In genomic region chr1:146409402-146409801, GRCh38 we compare ENCODE assay signal across 8 cellular contexts.
DNase-seq lines count a peak whose midpoint lies in the region; ATAC-seq and TF ChIP-seq lines count a peak whose summit lies in the region.
"Not testable (repeated sequence)": the region's sequence is repeated elsewhere in the genome, so short reads cannot be mapped to it uniquely, and the experiment has no call there.

No MANE protein-coding gene starts in this region.

- H3K4me3 Mint-ChIP-seq in activated naive CD4-positive, alpha-beta T cell treated with anti-CD3 and anti-CD28 coated beads, Interleukin-2, amount 10 ng/mL, durations not matched to agents 7 days and 5 days; stimulated activated naive CD8-positive, alpha-beta T cell treated with anti-CD3 and anti-CD28 coated beads, Interleukin-15, amount 100 ng/mL, for 72 hours: not testable (repeated sequence)
- peak overlapping the region; percentile 65 for H3K4me3 Mint-ChIP-seq in natural killer cell treated with Interleukin-12 subunit alpha and Interleukin-12 subunit beta and Interleukin-15 and Interleukin-18, amount 100 ng/mL, for 72 hours

- H3K27me3 Mint-ChIP-seq in activated naive CD4-positive, alpha-beta T cell treated with anti-CD3 and anti-CD28 coated beads, Interleukin-2, amount 10 ng/mL, durations not matched to agents 7 days and 5 days; natural killer cell treated with Interleukin-12 subunit alpha and Interleukin-12 subunit beta and Interleukin-15 and Interleukin-18, amount 100 ng/mL, for 72 hours; stimulated activated naive CD8-positive, alpha-beta T cell treated with anti-CD3 and anti-CD28 coated beads, Interleukin-15, amount 100 ng/mL, for 72 hours: not testable (repeated sequence)

- H3K9me3 ChIP-seq in OCI-LY3 (ENCODE audit: insufficient read depth, low read length) = not testable (repeated sequence)

- not testable (repeated sequence) for H3K36me3 Mint-ChIP-seq in activated naive CD4-positive, alpha-beta T cell treated with anti-CD3 and anti-CD28 coated beads, Interleukin-2, amount 10 ng/mL, durations not matched to agents 7 days and 5 days; natural killer cell treated with Interleukin-12 subunit alpha and Interleukin-12 subunit beta and Interleukin-15 and Interleukin-18, amount 100 ng/mL, for 72 hours

- H4K20me1 ChIP-seq in OCI-LY3 (ENCODE audit: insufficient read depth, low read length) = not testable (repeated sequence)

- H3K27ac ChIP-seq in OCI-LY3 (ENCODE audit: low read length) = peak overlapping the region; percentile 42; the same call in 1 of the 2 replicates
- peak overlapping the region in 42 of 59 donors; percentile 8 to 91 (median 82) for H3K27ac ChIP-seq in dorsolateral prefrontal cortex

- CTCF ChIA-PET in activated naive CD4-positive, alpha-beta T cell treated with anti-CD3 and anti-CD28 coated beads, Interleukin-2, amount 10 ng/mL, durations not matched to agents 7 days and 5 days (lab: Charles Lee) = not testable (repeated sequence)

- not testable (repeated sequence) for TF ChIP-seq CTCF in OCI-LY3 (IDR thresholded peaks at IDR 0.05; ENCODE audit: low read depth, low read length); dorsolateral prefrontal cortex (IDR thresholded peaks at IDR 0.05 in 54 of 56, conservative IDR thresholded peaks at IDR 0.05 in 2 of 56; ENCODE audit: low read depth in 1 of 56, partially characterized antibody in 56 of 56)

- H3K36me3 ChIP-seq in OCI-LY3 (replicated peaks; ENCODE audit: low read depth, low read length) = not testable (repeated sequence)

- H3K4me1 ChIP-seq in OCI-LY3 (ENCODE audit: low read length) = not testable (repeated sequence)

- not testable (repeated sequence) for H3K27me3 ChIP-seq in OCI-LY3 (ENCODE audit: low read depth, low read length); dorsolateral prefrontal cortex

- H3K9me3 Mint-ChIP-seq in activated naive CD4-positive, alpha-beta T cell treated with anti-CD3 and anti-CD28 coated beads, Interleukin-2, amount 10 ng/mL, durations not matched to agents 7 days and 5 days; natural killer cell treated with Interleukin-12 subunit alpha and Interleukin-12 subunit beta and Interleukin-15 and Interleukin-18, amount 100 ng/mL, for 72 hours; stimulated activated naive CD8-positive, alpha-beta T cell treated with anti-CD3 and anti-CD28 coated beads, Interleukin-15, amount 100 ng/mL, for 72 hours: not testable (repeated sequence)

- peak; percentile 88 for DNase-seq in DMS 273 (lab: John Stamatoyannopoulos, UW; ENCODE audit: unreplicated experiment)
- DNase-seq in activated naive CD4-positive, alpha-beta T cell treated with anti-CD3 and anti-CD28 coated beads, Interleukin-2, amount 10 ng/mL, durations not matched to agents 7 days and 5 days = peak; percentile 41
- DNase-seq in dorsolateral prefrontal cortex = peak in 8 of 10 donors; percentile 35 to 85 (median 72)
- peak in 31 of 51 donors; percentile 7 to 81 (median 37) for DNase-seq in hypothalamus (lab: John Stamatoyannopoulos, UW)
- DNase-seq in natural killer cell treated with Interleukin-12 subunit alpha and Interleukin-12 subunit beta and Interleukin-15 and Interleukin-18, amount 100 ng/mL, for 72 hours (ENCODE audit: low spot score); stimulated activated naive CD8-positive, alpha-beta T cell treated with anti-CD3 and anti-CD28 coated beads, Interleukin-15, amount 100 ng/mL, for 72 hours: not testable (repeated sequence)

- intact Hi-C loops in dorsolateral prefrontal cortex (cut with DNase I) = not testable (repeated sequence)

- peak overlapping the region; percentile 71 for H3K4me3 ChIP-seq in OCI-LY3 (ENCODE audit: low read length)
- H3K4me3 ChIP-seq in dorsolateral prefrontal cortex = peak overlapping the region in 49 of 59 donors; percentile 4 to 67 (median 45)

- not testable (repeated sequence) for H2AFZ ChIP-seq in OCI-LY3 (ENCODE audit: low read depth, low read length)

- peak; percentile 43 for ATAC-seq in HG03135 (IDR thresholded peaks at IDR 0.05; ENCODE audit: unreplicated experiment)
- ATAC-seq in natural killer cell treated with Interleukin-12 subunit alpha and Interleukin-12 subunit beta and Interleukin-15 and Interleukin-18, amount 100 ng/mL, for 72 hours = peak; percentile 83
- peak; percentile 85 for ATAC-seq in stimulated activated naive CD8-positive, alpha-beta T cell treated with anti-CD3 and anti-CD28 coated beads, Interleukin-15, amount 100 ng/mL, for 72 hours

- peak overlapping the region; percentile 89 for H3K27ac Mint-ChIP-seq in activated naive CD4-positive, alpha-beta T cell treated with anti-CD3 and anti-CD28 coated beads, Interleukin-2, amount 10 ng/mL, durations not matched to agents 7 days and 5 days
- peak overlapping the region; percentile 76 to 89 for H3K27ac Mint-ChIP-seq in natural killer cell treated with Interleukin-12 subunit alpha and Interleukin-12 subunit beta and Interleukin-15 and Interleukin-18, amount 100 ng/mL, for 72 hours
- peak overlapping the region; percentile 98 for H3K27ac Mint-ChIP-seq in stimulated activated naive CD8-positive, alpha-beta T cell treated with anti-CD3 and anti-CD28 coated beads, Interleukin-15, amount 100 ng/mL, for 72 hours

- H3K9ac ChIP-seq in OCI-LY3 (ENCODE audit: low read length) = peak overlapping the region; percentile 37; the same call in 1 of the 2 replicates

- peaks cover 13% of the 10 kb centered on the region for H3K4me1 Mint-ChIP-seq in activated naive CD4-positive, alpha-beta T cell treated with anti-CD3 and anti-CD28 coated beads, Interleukin-2, amount 10 ng/mL, durations not matched to agents 7 days and 5 days
- H3K4me1 Mint-ChIP-seq in natural killer cell treated with Interleukin-12 subunit alpha and Interleukin-12 subunit beta and Interleukin-15 and Interleukin-18, amount 100 ng/mL, for 72 hours (ENCODE audit: low read depth in 2 of 2) = not testable (repeated sequence)
- peaks cover 14% of the 10 kb centered on the region for H3K4me1 Mint-ChIP-seq in stimulated activated naive CD8-positive, alpha-beta T cell treated with anti-CD3 and anti-CD28 coated beads, Interleukin-15, amount 100 ng/mL, for 72 hours

- H3K79me2 ChIP-seq in OCI-LY3 (ENCODE audit: low read length) = not testable (repeated sequence)

- peak overlapping the region; percentile 53 for H3K4me2 ChIP-seq in OCI-LY3 (ENCODE audit: low read length)
